In genomic region chr16:8816967-8817662, GRCh38 we compare ENCODE assay signal across 17 cellular contexts. TPM values are rescaled to one million over a fixed set of nuclear protein-coding genes. Genes with fewer than 3 reads are reported as not detected.
DNase-seq lines count a peak whose midpoint lies in the region; ATAC-seq and TF ChIP-seq lines count a peak whose summit lies in the region.
"Had no signal": no experiment of that assay in that cellular context is flagged by ENCODE, and none has a peak within 500 bp of the region (broad histone marks: within the 10 kb centered on the region; RNA-seq: fewer than 3 reads in every experiment).

No MANE protein-coding gene starts in this region.

- H2AFZ ChIP-seq in IMR-90 (replicated peaks; ENCODE audit: low read length, poor library complexity), result no peak overlapping the region

- peak overlapping the region; percentile 71 for H3K27ac Mint-ChIP-seq in activated CD4-positive, alpha-beta T cell treated with anti-CD3 and anti-CD28 coated beads, Interleukin-2, amount 10 ng/mL, durations not matched to agents 24 days and 14 days
- H3K27ac Mint-ChIP-seq in activated T-helper 1 cell treated with anti-CD3 and anti-CD28 coated beads, Interleukin-12 subunit alpha, Interleukin-12 subunit beta, Interleukin-2, Interleukin-4 antibody, amounts not matched to agents 30 ng/mL and 10 ng/mL and 1 ng/mL, durations not matched to agents 14 hours and 24 hours and 36 hours, result peak overlapping the region; percentile 83
- peak overlapping the region in 9 of 10 donors; percentile 3 to 78 (median 68) for H3K27ac Mint-ChIP-seq in naive thymus-derived CD8-positive, alpha-beta T cell
- H3K27ac Mint-ChIP-seq: brain, IgD-negative memory B cell had no signal

- H4K91ac ChIP-seq in IMR-90 (ENCODE audit: insufficient read depth, low read depth, low read length), result no peak overlapping the region

- no peak overlapping the region for H3K56ac ChIP-seq in IMR-90 (ENCODE audit: extremely low read depth, insufficient read depth, low read length)

- no peak overlapping the region for H3K18ac ChIP-seq in IMR-90 (ENCODE audit: low read depth, low read length)

- H2BK20ac ChIP-seq in IMR-90 (ENCODE audit: low read depth, low read length), result no peak overlapping the region

- intact Hi-C loops in activated CD4-positive, alpha-beta T cell treated with anti-CD3 and anti-CD28 coated beads, Interleukin-2, amount 10 ng/mL, durations not matched to agents 24 days and 14 days (cut with micrococcal nuclease), result no loop called here
- intact Hi-C loops in IMR-90 (cut with micrococcal nuclease) (no loop called here), posterior cingulate gyrus (cut with DNase I) (no loop called here)
- intact Hi-C loops in activated T-helper 1 cell treated with anti-CD3 and anti-CD28 coated beads, Interleukin-12 subunit alpha, Interleukin-12 subunit beta, Interleukin-2, Interleukin-4 antibody, amounts not matched to agents 30 ng/mL and 10 ng/mL and 1 ng/mL, durations not matched to agents 14 hours and 24 hours and 36 hours (cut with micrococcal nuclease), result loop anchor here (2.0 to 5.0 kb wide), 2 partner anchors 18 to 50 kb away; partner anchors contain the start of gene CARHSP1

- WGBS in IMR-90 (ENCODE audit: extremely low coverage in 2 of 2, insufficient read length in 1 of 2), 2 experiments, result 83% methylated on average over 3 of the region's 7 CpGs; no CpG with 5 or more reads in 1 of the 2 experiments

- no peak overlapping the region for H3K27ac ChIP-seq in IMR-90 (ENCODE audit: insufficient read depth, low read length)
- H3K27ac ChIP-seq: sigmoid colon had no signal

- in situ Hi-C loops in IMR-90 (cut with MboI; ENCODE audit: low sequenced_read_pairs), result no loop called here

- H2AK5ac ChIP-seq in IMR-90 (ENCODE audit: low read depth, low read length), result no peak overlapping the region

- H3K27me3 Mint-ChIP-seq in activated CD4-positive, alpha-beta T cell treated with anti-CD3 and anti-CD28 coated beads, Interleukin-2, amount 10 ng/mL, durations not matched to agents 24 days and 14 days, result no peaks in the 10 kb centered on the region
- H3K27me3 Mint-ChIP-seq in activated T-helper 1 cell treated with anti-CD3 and anti-CD28 coated beads, Interleukin-12 subunit alpha, Interleukin-12 subunit beta, Interleukin-2, Interleukin-4 antibody, amounts not matched to agents 30 ng/mL and 10 ng/mL and 1 ng/mL, durations not matched to agents 14 hours and 24 hours and 36 hours (ENCODE audit: insufficient read depth), result no peaks in the 10 kb centered on the region
- H3K27me3 Mint-ChIP-seq in naive thymus-derived CD8-positive, alpha-beta T cell, result no peaks in the 10 kb centered on the region
- H3K27me3 Mint-ChIP-seq: brain, IgD-negative memory B cell had no signal

- peaks cover 18% of the 10 kb centered on the region for H4K20me1 ChIP-seq in IMR-90 (ENCODE audit: insufficient read depth, low read length)

- TF ChIP-seq RAD21 in IMR-90 (IDR thresholded peaks at IDR 0.05; ENCODE audit: low read length), result no peak

- H4K5ac ChIP-seq in IMR-90 (ENCODE audit: low read depth, low read length), result no peak overlapping the region

- H3K27me3 ChIP-seq in IMR-90 (ENCODE audit: control insufficient read depth, insufficient read depth, low read length), result no peaks in the 10 kb centered on the region
- H3K27me3 ChIP-seq: sigmoid colon had no signal

- no peak overlapping the region for H3K4ac ChIP-seq in IMR-90 (ENCODE audit: low read depth, low read length)

- peaks cover 9% of the 10 kb centered on the region; the same call in 1 of the 2 replicates for H3K9me1 ChIP-seq in IMR-90 (ENCODE audit: insufficient read depth, low read length)

- no peak overlapping the region for H3K14ac ChIP-seq in IMR-90 (replicated peaks; ENCODE audit: low read depth, low read length)

- peaks cover 26% of the 10 kb centered on the region for H3K4me1 Mint-ChIP-seq in activated CD4-positive, alpha-beta T cell treated with anti-CD3 and anti-CD28 coated beads, Interleukin-2, amount 10 ng/mL, durations not matched to agents 24 days and 14 days
- peaks cover 37% of the 10 kb centered on the region for H3K4me1 Mint-ChIP-seq in activated T-helper 1 cell treated with anti-CD3 and anti-CD28 coated beads, Interleukin-12 subunit alpha, Interleukin-12 subunit beta, Interleukin-2, Interleukin-4 antibody, amounts not matched to agents 30 ng/mL and 10 ng/mL and 1 ng/mL, durations not matched to agents 14 hours and 24 hours and 36 hours (ENCODE audit: low read depth)
- H3K4me1 Mint-ChIP-seq in naive thymus-derived CD8-positive, alpha-beta T cell, result peaks cover 7 to 30% (median 19%) of the 10 kb centered on the region in 4 donors

- H2BK120ac ChIP-seq in IMR-90 (ENCODE audit: low read depth, low read length), result no peak overlapping the region

- peak overlapping the region; percentile 38 for H3K4me3 Mint-ChIP-seq in activated CD4-positive, alpha-beta T cell treated with anti-CD3 and anti-CD28 coated beads, Interleukin-2, amount 10 ng/mL, durations not matched to agents 24 days and 14 days
- no peak overlapping the region for H3K4me3 Mint-ChIP-seq in activated T-helper 1 cell treated with anti-CD3 and anti-CD28 coated beads, Interleukin-12 subunit alpha, Interleukin-12 subunit beta, Interleukin-2, Interleukin-4 antibody, amounts not matched to agents 30 ng/mL and 10 ng/mL and 1 ng/mL, durations not matched to agents 14 hours and 24 hours and 36 hours
- peak overlapping the region in 6 of 10 donors; percentile 6 to 63 (median 52) for H3K4me3 Mint-ChIP-seq in naive thymus-derived CD8-positive, alpha-beta T cell
- H3K4me3 Mint-ChIP-seq: brain had no signal

- H2AK9ac ChIP-seq in IMR-90 (replicated peaks; ENCODE audit: low read depth, low read length, poor library complexity), result no peak overlapping the region

- H3K9ac ChIP-seq in IMR-90 (ENCODE audit: low read depth, low read length), result no peak overlapping the region

- H3K4me3 ChIP-seq in IMR-90 (ENCODE audit: insufficient read depth, low read depth, low read length), result no peak overlapping the region
- H3K4me3 ChIP-seq: lung, sigmoid colon had no signal

- H3K23ac ChIP-seq in IMR-90 (ENCODE audit: low read depth, low read length), result no peak overlapping the region

- peak overlapping the region; percentile 1 for H2BK5ac ChIP-seq in IMR-90 (ENCODE audit: low read depth, low read length, poor library complexity, severe bottlenecking)

- TF ChIP-seq CTCF in IMR-90 (conservative IDR thresholded peaks at IDR 0.05; ENCODE audit: low read depth, low read length), result no peak

- H2BK15ac ChIP-seq in IMR-90 (ENCODE audit: low read depth, low read length), result no peak overlapping the region

- POLR2A ChIA-PET in IMR-90 (lab: Charles Lee; ENCODE audit: unreplicated experiment), result no interaction called here
- POLR2A ChIA-PET in naive thymus-derived CD8-positive, alpha-beta T cell (lab: Charles Lee), result interaction anchor here (0.7 to 1.6 kb wide), 4 partner anchors 20 to 63 kb away, joined by 3 to 9 read pairs (median 4); partner anchors contain the start of genes CARHSP1, PMM2 and TMEM186

- no peaks in the 10 kb centered on the region for H3K9me3 Mint-ChIP-seq in activated CD4-positive, alpha-beta T cell treated with anti-CD3 and anti-CD28 coated beads, Interleukin-2, amount 10 ng/mL, durations not matched to agents 24 days and 14 days
- H3K9me3 Mint-ChIP-seq in activated T-helper 1 cell treated with anti-CD3 and anti-CD28 coated beads, Interleukin-12 subunit alpha, Interleukin-12 subunit beta, Interleukin-2, Interleukin-4 antibody, amounts not matched to agents 30 ng/mL and 10 ng/mL and 1 ng/mL, durations not matched to agents 14 hours and 24 hours and 36 hours, result no peaks in the 10 kb centered on the region
- H3K9me3 Mint-ChIP-seq in naive thymus-derived CD8-positive, alpha-beta T cell, result no peaks in the 10 kb centered on the region
- H3K9me3 Mint-ChIP-seq: brain, IgD-negative memory B cell had no signal

- no peaks in the 10 kb centered on the region for H3K9me3 ChIP-seq in IMR-90 (ENCODE audit: control insufficient read depth, insufficient read depth, low read length)
- H3K9me3 ChIP-seq: sigmoid colon had no signal

- CTCF ChIA-PET in IMR-90 (lab: Yijun Ruan, JAX), result interaction anchor here (0.8 kb wide), 1 partner anchor 13 kb away, joined by 3 read pairs; no protein-coding TSS in a partner anchor

- H3K4me2 ChIP-seq in IMR-90 (ENCODE audit: low read depth, low read length), result no peak overlapping the region

- peaks cover 74% of the 10 kb centered on the region for H3K36me3 Mint-ChIP-seq in activated CD4-positive, alpha-beta T cell treated with anti-CD3 and anti-CD28 coated beads, Interleukin-2, amount 10 ng/mL, durations not matched to agents 24 days and 14 days (ENCODE audit: low read depth)
- peaks cover 60% of the 10 kb centered on the region for H3K36me3 Mint-ChIP-seq in activated T-helper 1 cell treated with anti-CD3 and anti-CD28 coated beads, Interleukin-12 subunit alpha, Interleukin-12 subunit beta, Interleukin-2, Interleukin-4 antibody, amounts not matched to agents 30 ng/mL and 10 ng/mL and 1 ng/mL, durations not matched to agents 14 hours and 24 hours and 36 hours (ENCODE audit: low read depth)
- peaks cover 0 to 76% (median 40%) of the 10 kb centered on the region in 3 donors for H3K36me3 Mint-ChIP-seq in naive thymus-derived CD8-positive, alpha-beta T cell

- dilution Hi-C loops in IMR-90 (cut with HindIII; ENCODE audit: low sequenced_read_pairs, unreplicated experiment), result no loop called here

- ATAC-seq in IMR-90 (ENCODE audit: low read depth) (peak; percentile 83), HG03520 (IDR thresholded peaks at IDR 0.05; ENCODE audit: unreplicated experiment) (no peak), GM18909 (IDR thresholded peaks at IDR 0.05; ENCODE audit: poor library complexity, unreplicated experiment) (no peak)
- ATAC-seq in naive thymus-derived CD8-positive, alpha-beta T cell, result peak; percentile 85 to 97

- no peak overlapping the region for H4K8ac ChIP-seq in IMR-90 (ENCODE audit: low read depth in 2 of 2, low read length in 2 of 2)

- no TSS peak for BruUV-seq in IMR-90 (replicated peaks; lab: Mats Ljungman, UMichigan)

- no peaks in the 10 kb centered on the region for H3K4me1 ChIP-seq in IMR-90 (ENCODE audit: control insufficient read depth, insufficient read depth, low read length)
- H3K4me1 ChIP-seq: sigmoid colon had no signal

- DNase-seq in activated CD4-positive, alpha-beta T cell treated with anti-CD3 and anti-CD28 coated beads, Interleukin-2, amount 10 ng/mL, durations not matched to agents 24 days and 14 days, result peak; percentile 67
- DNase-seq in activated CD4-positive, alpha-beta T cell treated with anti-CD3 and anti-CD28 coated beads for 4 hours, result no peak
- DNase-seq in IMR-90 (peak; percentile 35), posterior cingulate gyrus (no peak)
- DNase-seq in activated T-helper 1 cell treated with anti-CD3 and anti-CD28 coated beads, Interleukin-12 subunit alpha, Interleukin-12 subunit beta, Interleukin-2, Interleukin-4 antibody, amounts not matched to agents 30 ng/mL and 10 ng/mL and 1 ng/mL, durations not matched to agents 14 hours and 24 hours and 36 hours (ENCODE audit: low spot score), result no peak
- peak in 4 of 10 donors; percentile 9 to 67 (median 48) for DNase-seq in naive thymus-derived CD8-positive, alpha-beta T cell
- DNase-seq: 8988T; NCI-H1092 treated with DMSO at 0.1 percent for 48 hours; NCI-H2171; sigmoid colon; stimulated activated CD4-positive, alpha-beta T cell treated with anti-CD3 and anti-CD28 coated beads, Interleukin-4, amount 100 ng/mL, for 1 hour; stimulated activated CD8-positive, alpha-beta memory T cell treated with anti-CD3 and anti-CD28 coated beads, Interleukin-4, amount 100 ng/mL, for 48 hours had no signal

- H3K36me3 ChIP-seq in IMR-90 (ENCODE audit: control insufficient read depth, insufficient read depth, low read length), result peaks cover 65% of the 10 kb centered on the region

- H3K79me1 ChIP-seq in IMR-90 (ENCODE audit: low read depth in 1 of 2, low read length in 2 of 2), result peaks cover 36 to 63% of the 10 kb centered on the region in 2 experiments

- no peak for TF ChIP-seq POLR2A in IMR-90 (IDR thresholded peaks at IDR 0.05; ENCODE audit: low read depth, low read length)

RNA-seq across cellular contexts. Expression of gene PMM2, which starts 19.5 kb away (rescaled TPM):
- 74.1 and 74.9 TPM in 2 replicates for total RNA-seq in activated CD4-positive, alpha-beta T cell treated with anti-CD3 and anti-CD28 coated beads, Interleukin-2, amount 10 ng/mL, durations not matched to agents 24 days and 14 days
- total RNA-seq in IMR-90 (2012; rRNA removed), result 25.8 and 36.1 TPM in 2 replicates
- 38.8 and 38.9 TPM in 2 replicates for polyA plus RNA-seq in IMR-90 (2012; rRNA removed)
- polyA plus RNA-seq in IMR-90 (2012; cell fraction: cytosol; rRNA removed), result 18.0 and 30.7 TPM in 2 replicates
- polyA plus RNA-seq in IMR-90 (2012; cell fraction: nucleus; rRNA removed; ENCODE audit: low replicate concordance), result 34.1 and 50.2 TPM in 2 replicates
- 82.9 and 88.7 TPM in 2 replicates for total RNA-seq in activated T-helper 1 cell treated with anti-CD3 and anti-CD28 coated beads, Interleukin-12 subunit alpha, Interleukin-12 subunit beta, Interleukin-2, Interleukin-4 antibody, amounts not matched to agents 30 ng/mL and 10 ng/mL and 1 ng/mL, durations not matched to agents 14 hours and 24 hours and 36 hours
- 10 to 100 TPM; 35.2 to 41.9 TPM for total RNA-seq in naive thymus-derived CD8-positive, alpha-beta T cell
- polyA plus RNA-seq in naive thymus-derived CD8-positive, alpha-beta T cell, result 10 to 100 TPM; 21.4 to 26.0 (median 22.5) TPM

RNA-seq across cellular contexts. Expression of gene TMEM186, which starts 19.7 kb away (rescaled TPM):
- 19.3 and 20.4 TPM in 2 replicates for total RNA-seq in activated CD4-positive, alpha-beta T cell treated with anti-CD3 and anti-CD28 coated beads, Interleukin-2, amount 10 ng/mL, durations not matched to agents 24 days and 14 days
- 5.7 and 5.8 TPM in 2 replicates for total RNA-seq in IMR-90 (2012; rRNA removed)
- polyA plus RNA-seq in IMR-90 (2012; rRNA removed), result 6.0 and 6.8 TPM in 2 replicates
- 7.1 and 10.8 TPM in 2 replicates for polyA plus RNA-seq in IMR-90 (2012; cell fraction: cytosol; rRNA removed)
- 4.1 and 5.4 TPM in 2 replicates for polyA plus RNA-seq in IMR-90 (2012; cell fraction: nucleus; rRNA removed; ENCODE audit: low replicate concordance)
- total RNA-seq in activated T-helper 1 cell treated with anti-CD3 and anti-CD28 coated beads, Interleukin-12 subunit alpha, Interleukin-12 subunit beta, Interleukin-2, Interleukin-4 antibody, amounts not matched to agents 30 ng/mL and 10 ng/mL and 1 ng/mL, durations not matched to agents 14 hours and 24 hours and 36 hours, result 16.9 and 19.0 TPM in 2 replicates
- 10 to 100 TPM; 12.0 to 12.5 TPM for total RNA-seq in naive thymus-derived CD8-positive, alpha-beta T cell
- 10 to 100 TPM; 10.3 to 15.8 (median 14.1) TPM for polyA plus RNA-seq in naive thymus-derived CD8-positive, alpha-beta T cell

RNA-seq across cellular contexts. Expression of gene CARHSP1, which starts 51.7 kb away (rescaled TPM):
- 67.7 and 73.3 TPM in 2 replicates for total RNA-seq in activated CD4-positive, alpha-beta T cell treated with anti-CD3 and anti-CD28 coated beads, Interleukin-2, amount 10 ng/mL, durations not matched to agents 24 days and 14 days
- 96.4 and 138 TPM in 2 replicates for total RNA-seq in IMR-90 (2012; rRNA removed)
- 121 and 150 TPM in 2 replicates for polyA plus RNA-seq in IMR-90 (2012; rRNA removed)
- 89.9 and 241 TPM in 2 replicates for polyA plus RNA-seq in IMR-90 (2012; cell fraction: cytosol; rRNA removed)
- polyA plus RNA-seq in IMR-90 (2012; cell fraction: nucleus; rRNA removed; ENCODE audit: low replicate concordance), result 47.6 and 87.9 TPM in 2 replicates
- 79.4 and 80.5 TPM in 2 replicates for total RNA-seq in activated T-helper 1 cell treated with anti-CD3 and anti-CD28 coated beads, Interleukin-12 subunit alpha, Interleukin-12 subunit beta, Interleukin-2, Interleukin-4 antibody, amounts not matched to agents 30 ng/mL and 10 ng/mL and 1 ng/mL, durations not matched to agents 14 hours and 24 hours and 36 hours
- 10 to 100 TPM; 59.6 to 61.2 TPM for total RNA-seq in naive thymus-derived CD8-positive, alpha-beta T cell
- 10 to 100 TPM; 40.0 to 51.9 (median 48.5) TPM for polyA plus RNA-seq in naive thymus-derived CD8-positive, alpha-beta T cell

Comparison
In these comparisons a context has a peak if more than half of its experiments do, and no peak if none do; other contexts are left out.
1. DNase-seq: peak in activated CD4-positive, alpha-beta T cell treated with anti-CD3 and anti-CD28 coated beads, Interleukin-2, amount 10 ng/mL, durations not matched to agents 24 days and 14 days (single experiment) and IMR-90 (single experiment); none in activated CD4-positive, alpha-beta T cell treated with anti-CD3 and anti-CD28 coated beads for 4 hours (0 of 2), activated T-helper 1 cell treated with anti-CD3 and anti-CD28 coated beads, Interleukin-12 subunit alpha, Interleukin-12 subunit beta, Interleukin-2, Interleukin-4 antibody, amounts not matched to agents 30 ng/mL and 10 ng/mL and 1 ng/mL, durations not matched to agents 14 hours and 24 hours and 36 hours (single experiment) and posterior cingulate gyrus (0 of 10).
2. ATAC-seq: peak in IMR-90 (single experiment) and naive thymus-derived CD8-positive, alpha-beta T cell (2 of 2); none in HG03520 (single experiment) and GM18909 (single experiment).
3. Peak in every context shown above with its lines, with median percentiles within 50 percentile points of each other: H3K27ac Mint-ChIP-seq.